ENCODE assay signal across 29 cellular contexts in genomic region chr22:31566484-31566883, GRCh38.
"Had no signal": no experiment of that assay in that cellular context is flagged by ENCODE, and none has a peak within 500 bp of the region (broad histone marks: within the 10 kb centered on the region; RNA-seq: fewer than 3 reads in every experiment).

No MANE protein-coding gene starts in this region.

- H3K9me3 ChIP-seq: left ventricle myocardium inferior, sigmoid colon, tibial artery had no signal

- H3K27me3 Mint-ChIP-seq: effector memory CD8-positive, alpha-beta T cell; natural killer cell treated with Interleukin-12 subunit alpha and Interleukin-12 subunit beta and Interleukin-15 and Interleukin-18, amount 100 ng/mL, for 72 hours; progenitor cell of endocrine pancreas; T-helper 17 cell had no signal

- FAIRE-seq: colon, endothelial cell of umbilical vein had no signal

- DNase-seq: activated CD4-positive, alpha-beta T cell treated with anti-CD3 and anti-CD28 coated beads for 1 hour; activated CD4-positive, alpha-beta T cell treated with anti-CD3 and anti-CD28 coated beads, Interleukin-2, amount 50 U/mL, for 1 hour; activated CD8-positive, alpha-beta T cell treated with anti-CD3 and anti-CD28 coated beads, Interleukin-2, amount 10 ng/mL, durations not matched to agents 7 days and 5 days; activated effector memory CD4-positive, alpha-beta T cell treated with anti-CD3 and anti-CD28 coated beads, Interleukin-2, amount 50 U/mL, for 16 hours; activated naive CD4-positive, alpha-beta T cell treated with anti-CD3 and anti-CD28 coated beads, Interleukin-2, amount 50 U/mL, for 16 hours; amniotic stem cell; dorsolateral prefrontal cortex; effector memory CD8-positive, alpha-beta T cell; foreskin melanocyte; glutamatergic neuron; immature natural killer cell; kidney glomerular epithelial cell; left ventricle myocardium inferior; retina; sigmoid colon; stimulated activated CD4-positive, alpha-beta T cell treated with anti-CD3 and anti-CD28 coated beads, Interleukin-2, amount 100 ng/mL, for 48 hours; stimulated activated CD8-positive, alpha-beta memory T cell treated with anti-CD3 and anti-CD28 coated beads, Interleukin-4, amount 100 ng/mL, for 48 hours; stimulated activated naive CD4-positive, alpha-beta T cell; SW 1271; T-helper 17 cell; tibial artery; WERI-Rb-1 had no signal

- H3K27ac ChIP-seq: cardiac muscle cell, dorsolateral prefrontal cortex, hepatocyte, left ventricle myocardium inferior, sigmoid colon, tibial artery, WERI-Rb-1 had no signal

- ATAC-seq: activated CD8-positive, alpha-beta T cell treated with anti-CD3 and anti-CD28 coated beads, Interleukin-2, amount 10 ng/mL, durations not matched to agents 7 days and 5 days; effector memory CD8-positive, alpha-beta T cell; esophagus mucosa; natural killer cell treated with Interleukin-12 subunit alpha and Interleukin-12 subunit beta and Interleukin-15 and Interleukin-18, amount 100 ng/mL, for 72 hours; T-helper 17 cell had no signal

- H3K4me1 ChIP-seq: left ventricle myocardium inferior had no signal

- H3K4me3 Mint-ChIP-seq: activated CD8-positive, alpha-beta T cell treated with anti-CD3 and anti-CD28 coated beads, Interleukin-2, amount 10 ng/mL, durations not matched to agents 7 days and 5 days; effector memory CD8-positive, alpha-beta T cell; immature natural killer cell; natural killer cell treated with Interleukin-12 subunit alpha and Interleukin-12 subunit beta and Interleukin-15 and Interleukin-18, amount 100 ng/mL, for 72 hours; T-helper 17 cell had no signal

- H3K36me3 ChIP-seq: cardiac muscle cell, left ventricle myocardium inferior, WERI-Rb-1 had no signal

- H3K27me3 ChIP-seq: cardiac muscle cell, dorsolateral prefrontal cortex, hepatocyte, sigmoid colon, tibial artery had no signal

- H3K4me3 ChIP-seq: cardiac muscle cell, dorsolateral prefrontal cortex, hepatocyte, left ventricle myocardium inferior, sigmoid colon, tibial artery had no signal

- H3K9me3 Mint-ChIP-seq: effector memory CD8-positive, alpha-beta T cell; immature natural killer cell; natural killer cell treated with Interleukin-12 subunit alpha and Interleukin-12 subunit beta and Interleukin-15 and Interleukin-18, amount 100 ng/mL, for 72 hours had no signal

- H3K27ac Mint-ChIP-seq: activated CD8-positive, alpha-beta T cell treated with anti-CD3 and anti-CD28 coated beads, Interleukin-2, amount 10 ng/mL, durations not matched to agents 7 days and 5 days; immature natural killer cell; progenitor cell of endocrine pancreas; T-helper 17 cell had no signal
